Comparison of ENCODE assay signal across 9 cellular contexts in genomic region chr18:7566244-7566586, GRCh38. TPM values are rescaled to one million over a fixed set of nuclear protein-coding genes. Genes with fewer than 3 reads are reported as not detected.
DNase-seq lines count a peak whose midpoint lies in the region; ATAC-seq and TF ChIP-seq lines count a peak whose summit lies in the region.
"Had no signal": no experiment of that assay in that cellular context is flagged by ENCODE, and none has a peak within 500 bp of the region (broad histone marks: within the 10 kb centered on the region; RNA-seq: fewer than 3 reads in every experiment).

No MANE protein-coding gene starts in this region.

- no peaks in the 10 kb centered on the region for H3K9me3 Mint-ChIP-seq in activated CD4-positive, alpha-beta memory T cell treated with anti-CD3 and anti-CD28 coated beads, Interleukin-2, amount 10 ng/mL, durations not matched to agents 7 days and 5 days

- H3K27ac Mint-ChIP-seq in activated CD4-positive, alpha-beta memory T cell treated with anti-CD3 and anti-CD28 coated beads, Interleukin-2, amount 10 ng/mL, durations not matched to agents 7 days and 5 days, result no peak overlapping the region

- H3K4me1 Mint-ChIP-seq in activated CD4-positive, alpha-beta memory T cell treated with anti-CD3 and anti-CD28 coated beads, Interleukin-2, amount 10 ng/mL, durations not matched to agents 7 days and 5 days, result peaks cover 4% of the 10 kb centered on the region

- no peak for ATAC-seq in left cardiac atrium

- no peak for DNase-seq in left ventricle myocardium inferior
- DNase-seq in left cardiac atrium, result no peak
- DNase-seq in uterus, result no peak
- DNase-seq in NCI-H2081 treated with DMSO at 0.1 percent for 48 hours (lab: John Stamatoyannopoulos, UW), result no peak
- no peak for DNase-seq in stimulated activated CD4-positive, alpha-beta T cell treated with anti-CD3 and anti-CD28 coated beads, Interleukin-2, amount 100 ng/mL, for 24 hours
- DNase-seq in activated CD4-positive, alpha-beta memory T cell treated with anti-CD3 and anti-CD28 coated beads, Interleukin-2, amount 10 ng/mL, durations not matched to agents 7 days and 5 days, result no peak
- DNase-seq: DMS79 had no signal

- H3K27ac ChIP-seq in left ventricle myocardium inferior (replicated peaks) (peak overlapping the region; percentile 100), duodenal mucosa (ENCODE audit: low read depth, low read length) (peak overlapping the region; percentile 85), muscle layer of duodenum (ENCODE audit: low read length) (peak overlapping the region; percentile 61), uterus (peak overlapping the region; percentile 93 to 99)

- no peaks in the 10 kb centered on the region for H3K36me3 Mint-ChIP-seq in activated CD4-positive, alpha-beta memory T cell treated with anti-CD3 and anti-CD28 coated beads, Interleukin-2, amount 10 ng/mL, durations not matched to agents 7 days and 5 days (ENCODE audit: low read depth)

- TF ChIP-seq CTCF in left ventricle myocardium inferior (IDR thresholded peaks at IDR 0.05; ENCODE audit: borderline replicate concordance), result no peak
- TF ChIP-seq CTCF in uterus (IDR thresholded peaks at IDR 0.05), result no peak

- H3K9me3 ChIP-seq in left ventricle myocardium inferior (replicated peaks) (no peaks in the 10 kb centered on the region), duodenal mucosa (ENCODE audit: control insufficient read depth in 1 of 2, low read length in 2 of 2) (no peaks in the 10 kb centered on the region), muscle layer of duodenum (ENCODE audit: control insufficient read depth in 1 of 2, low read length in 2 of 2) (no peaks in the 10 kb centered on the region), uterus (no peaks in the 10 kb centered on the region)

- H3K9ac ChIP-seq in duodenal mucosa (ENCODE audit: low read depth in 1 of 2, low read length in 2 of 2), result peak overlapping the region; percentile 39 to 66

- H3K27me3 Mint-ChIP-seq in activated CD4-positive, alpha-beta memory T cell treated with anti-CD3 and anti-CD28 coated beads, Interleukin-2, amount 10 ng/mL, durations not matched to agents 7 days and 5 days, result peaks cover 42% of the 10 kb centered on the region

- TF ChIP-seq POLR2A in uterus (IDR thresholded peaks at IDR 0.05), result no peak

- CTCF ChIA-PET in activated CD4-positive, alpha-beta memory T cell treated with anti-CD3 and anti-CD28 coated beads, Interleukin-2, amount 10 ng/mL, durations not matched to agents 7 days and 5 days (lab: Charles Lee), result interaction anchor here (0.7 to 1.1 kb wide), 2 partner anchors 38 to 645 kb away, joined by 3 to 4 read pairs; no protein-coding TSS in a partner anchor

- POLR2A ChIA-PET in activated CD4-positive, alpha-beta memory T cell treated with anti-CD3 and anti-CD28 coated beads, Interleukin-2, amount 10 ng/mL, durations not matched to agents 7 days and 5 days (lab: Charles Lee), result no interaction called here

- H3K36me3 ChIP-seq in left ventricle myocardium inferior (no peaks in the 10 kb centered on the region), duodenal mucosa (ENCODE audit: control insufficient read depth in 1 of 2, insufficient read depth in 2 of 2, low read length in 2 of 2) (no peaks in the 10 kb centered on the region), muscle layer of duodenum (ENCODE audit: control insufficient read depth in 1 of 2, insufficient read depth in 2 of 2, low read length in 2 of 2) (no peaks in the 10 kb centered on the region), uterus (no peaks in the 10 kb centered on the region)

- H3K4me1 ChIP-seq in left ventricle myocardium inferior, result peaks cover 84% of the 10 kb centered on the region
- H3K4me1 ChIP-seq in duodenal mucosa (ENCODE audit: control insufficient read depth in 1 of 2, insufficient read depth in 2 of 2, low read length in 2 of 2), result peaks cover 0 to 10% of the 10 kb centered on the region in 2 donors
- H3K4me1 ChIP-seq in muscle layer of duodenum (ENCODE audit: control insufficient read depth in 1 of 2, insufficient read depth in 2 of 2, low read length in 2 of 2), result peaks cover 0 to 23% of the 10 kb centered on the region in 2 donors
- H3K4me1 ChIP-seq in uterus, result peaks cover 0 to 5% of the 10 kb centered on the region in 2 donors

- H3K4me3 ChIP-seq in left ventricle myocardium inferior, result peak overlapping the region; percentile 84
- peak overlapping the region; percentile 67 to 69 for H3K4me3 ChIP-seq in duodenal mucosa (ENCODE audit: low read depth in 1 of 2, low read length in 2 of 2)
- H3K4me3 ChIP-seq in muscle layer of duodenum (ENCODE audit: low read depth in 1 of 2, low read length in 2 of 2), result peak overlapping the region; percentile 62 to 71
- peak overlapping the region; percentile 38 to 89 for H3K4me3 ChIP-seq in uterus

- H3K27me3 ChIP-seq in left ventricle myocardium inferior (ENCODE audit: low read depth), result no peaks in the 10 kb centered on the region
- H3K27me3 ChIP-seq in duodenal mucosa (ENCODE audit: control insufficient read depth in 1 of 2, insufficient read depth in 2 of 2, low read length in 2 of 2), result peaks cover 9 to 15% of the 10 kb centered on the region in 2 donors
- no peaks in the 10 kb centered on the region for H3K27me3 ChIP-seq in muscle layer of duodenum (ENCODE audit: low read depth, low read length)
- H3K27me3 ChIP-seq in uterus, result no peaks in the 10 kb centered on the region

- no peak overlapping the region for H3K4me3 Mint-ChIP-seq in activated CD4-positive, alpha-beta memory T cell treated with anti-CD3 and anti-CD28 coated beads, Interleukin-2, amount 10 ng/mL, durations not matched to agents 7 days and 5 days

- intact Hi-C loops in left ventricle myocardium inferior (cut with micrococcal nuclease) (no loop called here), left cardiac atrium (cut with DNase I) (loop anchor here (2.0 to 10.0 kb wide), 3 partner anchors 201 to 294 kb away; no protein-coding TSS in a partner anchor), uterus (cut with DNase I; ENCODE audit: low total_unique reads) (loop anchor here (5.0 kb wide), 1 partner anchor 294 kb away; no protein-coding TSS in a partner anchor)

RNA-seq across cellular contexts. Expression of gene PTPRM, which starts 0.9 kb away (rescaled TPM):
- total RNA-seq in left ventricle myocardium inferior (132 TPM), left cardiac atrium (10 to 100 TPM; 51.4 to 75.5 TPM), uterus (100 to 1,000 TPM in 1 of 4 donors, 10 to 100 TPM in 3; 62.0 to 127 (median 85.7) TPM)
- 10 to 100 TPM in 1 of 2 experiments, 1 to 10 TPM in 1; 9.3 to 12.3 TPM for total RNA-seq in activated CD4-positive, alpha-beta memory T cell treated with anti-CD3 and anti-CD28 coated beads, Interleukin-2, amount 10 ng/mL, durations not matched to agents 7 days and 5 days
